Comparison of ENCODE assay signal across 28 cellular contexts in genomic region chr1:185843971-185844370, GRCh38.
"Had no signal": no experiment of that assay in that cellular context is flagged by ENCODE, and none has a peak within 500 bp of the region (broad histone marks: within the 10 kb centered on the region; RNA-seq: fewer than 3 reads in every experiment).

No MANE protein-coding gene starts in this region.

- H3K36me3 ChIP-seq: adrenal gland, cardiac muscle cell, colonic mucosa, heart left ventricle, neural progenitor cell, right atrium auricular region, uterus had no signal

- H3K4me3 ChIP-seq: adrenal gland, cardiac muscle cell, colonic mucosa, heart left ventricle, neural progenitor cell, right atrium auricular region, smooth muscle cell, uterus had no signal

- H3K4me2 ChIP-seq: smooth muscle cell had no signal

- DNase-seq: activated CD4-positive, alpha-beta T cell treated with anti-CD3 and anti-CD28 coated beads for 36 hours; activated CD4-positive, CD25-positive, alpha-beta regulatory T cell; activated CD8-positive, alpha-beta memory T cell treated with anti-CD3 and anti-CD28 coated beads, Interleukin-2, amount 10 ng/mL, durations not matched to agents 7 days and 5 days; activated CD8-positive, alpha-beta T cell treated with anti-CD3 and anti-CD28 coated beads, Interleukin-2, amount 10 ng/mL, durations not matched to agents 7 days and 5 days; activated naive CD4-positive, alpha-beta T cell treated with Interleukin-2 at 50 U/mL for 16 hours; activated T-cell treated with anti-CD3 and anti-CD28 coated beads, Interleukin-2, amount 50 U/mL, for 72 hours; adrenal gland; aorta; cerebellar nuclear complex; colonic mucosa; effector CD8-positive, alpha-beta T cell; foreskin keratinocyte; heart left ventricle; hypothalamus; immature natural killer cell; kidney; left colon; naive thymus-derived CD8-positive, alpha-beta T cell; stimulated activated CD4-positive, alpha-beta T cell treated with anti-CD3 and anti-CD28 coated beads, Interleukin-1b, Interleukin-23, amount 100 ng/mL, for 48 hours; stimulated activated CD4-positive, alpha-beta T cell treated with anti-CD3 and anti-CD28 coated beads, Interleukin-4, amount 100 ng/mL, for 4 hours; stimulated activated CD8-positive, alpha-beta memory T cell treated with anti-CD3 and anti-CD28 coated beads, Interleukin-4, amount 100 ng/mL, for 48 hours; stimulated activated naive CD8-positive, alpha-beta T cell treated with anti-CD3 and anti-CD28 coated beads, Interleukin-15, amount 100 ng/mL, for 72 hours; substantia nigra; uterus had no signal

- H3K27ac ChIP-seq: adrenal gland, cardiac muscle cell, colonic mucosa, foreskin keratinocyte, heart left ventricle, neural progenitor cell, right atrium auricular region, uterus had no signal

- H3K4me1 ChIP-seq: colonic mucosa, uterus had no signal

- H2AFZ ChIP-seq: neural progenitor cell had no signal

- H3K27me3 ChIP-seq: adrenal gland, cardiac muscle cell, colonic mucosa, foreskin keratinocyte, heart left ventricle, neural progenitor cell, right atrium auricular region, uterus had no signal

- H3K9me3 ChIP-seq: adrenal gland, colonic mucosa, heart left ventricle, right atrium auricular region, uterus had no signal

- H3K9ac ChIP-seq: neural progenitor cell had no signal
